Comparison of ENCODE assay signal across 8 cellular contexts in genomic region chr19:11381535-11382369, GRCh38. TPM values are rescaled to one million over a fixed set of nuclear protein-coding genes. Genes with fewer than 3 reads are reported as not detected.
DNase-seq lines count a peak whose midpoint lies in the region; ATAC-seq, FAIRE-seq and TF ChIP-seq lines count a peak whose summit lies in the region.

No MANE protein-coding gene starts in this region.

- H3K27me3 ChIP-seq in left ventricle myocardium inferior (ENCODE audit: low read depth) (peaks cover 19% of the 10 kb centered on the region), skeletal muscle satellite cell (ENCODE audit: control insufficient read depth, insufficient read depth, low read length) (peaks cover 6% of the 10 kb centered on the region)

- peak overlapping the region; percentile 99 for H3K27ac Mint-ChIP-seq in activated naive CD4-positive, alpha-beta T cell treated with anti-CD3 and anti-CD28 coated beads, Interleukin-2, amount 10 ng/mL, durations not matched to agents 7 days and 5 days

- H3K9me3 Mint-ChIP-seq in activated naive CD4-positive, alpha-beta T cell treated with anti-CD3 and anti-CD28 coated beads, Interleukin-2, amount 10 ng/mL, durations not matched to agents 7 days and 5 days: no peaks in the 10 kb centered on the region

- peak overlapping the region; percentile 70 for H3K9ac ChIP-seq in skeletal muscle satellite cell (ENCODE audit: low read depth, low read length)

- H3K27me3 Mint-ChIP-seq in activated naive CD4-positive, alpha-beta T cell treated with anti-CD3 and anti-CD28 coated beads, Interleukin-2, amount 10 ng/mL, durations not matched to agents 7 days and 5 days: peaks cover 50% of the 10 kb centered on the region

- peaks cover 11% of the 10 kb centered on the region for H3K36me3 Mint-ChIP-seq in activated naive CD4-positive, alpha-beta T cell treated with anti-CD3 and anti-CD28 coated beads, Interleukin-2, amount 10 ng/mL, durations not matched to agents 7 days and 5 days

- H3K4me3 ChIP-seq in left ventricle myocardium inferior (peak overlapping the region; percentile 73), skeletal muscle satellite cell (ENCODE audit: low read length) (peak overlapping the region; percentile 80)

- peak; percentile 44 for TF ChIP-seq CTCF in D721Med (IDR thresholded peaks at IDR 0.05; ENCODE audit: insufficient read depth, missing control alignments)
- no peak for TF ChIP-seq CTCF in left ventricle myocardium inferior (IDR thresholded peaks at IDR 0.05; ENCODE audit: borderline replicate concordance)

- intact Hi-C loops in left ventricle myocardium inferior (cut with micrococcal nuclease): no loop called here

- ATAC-seq in GM21360 (IDR thresholded peaks at IDR 0.05; ENCODE audit: unreplicated experiment): peak; percentile 48

- H3K4me2 ChIP-seq in skeletal muscle satellite cell (ENCODE audit: low read length): peak overlapping the region; percentile 98

- H3K4me1 Mint-ChIP-seq in activated naive CD4-positive, alpha-beta T cell treated with anti-CD3 and anti-CD28 coated beads, Interleukin-2, amount 10 ng/mL, durations not matched to agents 7 days and 5 days: peaks cover 51% of the 10 kb centered on the region

- H3K4me3 Mint-ChIP-seq in activated naive CD4-positive, alpha-beta T cell treated with anti-CD3 and anti-CD28 coated beads, Interleukin-2, amount 10 ng/mL, durations not matched to agents 7 days and 5 days: peak overlapping the region; percentile 81

- no peak for FAIRE-seq in D721Med (lab: Jason Lieb, UNC)

- CTCF ChIA-PET in activated naive CD4-positive, alpha-beta T cell treated with anti-CD3 and anti-CD28 coated beads, Interleukin-2, amount 10 ng/mL, durations not matched to agents 7 days and 5 days (lab: Charles Lee): interaction anchor here (0.6 to 2.9 kb wide), 32 partner anchors 9 to 206 kb away, joined by 3 to 13 read pairs (median 4); partner anchors contain the start of genes ECSIT, ODAD3 and PRKCSH

- H3K9me3 ChIP-seq in left ventricle myocardium inferior (replicated peaks): no peaks in the 10 kb centered on the region
- H3K9me3 ChIP-seq in skeletal muscle satellite cell (replicated peaks; ENCODE audit: low read length): no peaks in the 10 kb centered on the region

- peak overlapping the region; percentile 80 for H3K27ac ChIP-seq in left ventricle myocardium inferior (replicated peaks)

- H3K4me1 ChIP-seq in left ventricle myocardium inferior (peaks cover 62% of the 10 kb centered on the region), skeletal muscle satellite cell (ENCODE audit: control insufficient read depth, insufficient read depth, low read length) (peaks cover 50% of the 10 kb centered on the region)

- H3K36me3 ChIP-seq in left ventricle myocardium inferior: no peaks in the 10 kb centered on the region
- H3K36me3 ChIP-seq in skeletal muscle satellite cell (ENCODE audit: insufficient read depth, low read length): no peaks in the 10 kb centered on the region

- DNase-seq in D721Med (ENCODE audit: insufficient read length, low spot score) (peak; percentile 66), HPDE6-E6E7 (ENCODE audit: extremely low spot score) (peak; percentile 91), SIG-M5 treated with dmso at 0.1 percent for 504 hours (lab: John Stamatoyannopoulos, UW; ENCODE audit: unreplicated experiment) (peak; percentile 91), left ventricle myocardium inferior (peak; percentile 76), NCI-H2081 (lab: John Stamatoyannopoulos, UW) (no peak)
- peak; percentile 89 for DNase-seq in activated naive CD4-positive, alpha-beta T cell treated with anti-CD3 and anti-CD28 coated beads, Interleukin-2, amount 10 ng/mL, durations not matched to agents 7 days and 5 days

RNA-seq across cellular contexts. Expression of gene EPOR, which starts 2.4 kb away (rescaled TPM):
- total RNA-seq in left ventricle myocardium inferior: 6.0 TPM
- total RNA-seq in skeletal muscle satellite cell (2012; rRNA removed): 7.1 and 7.6 TPM in 2 replicates

RNA-seq across cellular contexts. Expression of gene SWSAP1, which starts 7.3 kb away (rescaled TPM):
- total RNA-seq in left ventricle myocardium inferior: 1.1 TPM
- total RNA-seq in skeletal muscle satellite cell (2012; rRNA removed): 0.87 and 1.3 TPM in 2 replicates

RNA-seq across cellular contexts. Expression of gene PLPPR2, which starts 26.5 kb away (rescaled TPM):
- total RNA-seq in left ventricle myocardium inferior: 10.6 TPM
- 6.1 and 14.9 TPM in 2 replicates for total RNA-seq in skeletal muscle satellite cell (2012; rRNA removed)

RNA-seq across cellular contexts. Expression of gene CCDC159, which starts 35.4 kb away (rescaled TPM):
- total RNA-seq in left ventricle myocardium inferior: 24.5 TPM
- total RNA-seq in skeletal muscle satellite cell (2012; rRNA removed): 2.4 and 4.3 TPM in 2 replicates

RNA-seq across cellular contexts. Expression of gene TMEM205, which starts 35.7 kb away (rescaled TPM):
- 77.8 TPM for total RNA-seq in left ventricle myocardium inferior
- total RNA-seq in skeletal muscle satellite cell (2012; rRNA removed): 74.3 and 78.3 TPM in 2 replicates

Comparison
In these comparisons a context has a peak if more than half of its experiments do, and no peak if none do; other contexts are left out.
1. DNase-seq: peak in D721Med (single experiment), HPDE6-E6E7 (single experiment), SIG-M5 treated with dmso at 0.1 percent for 504 hours (single experiment), activated naive CD4-positive, alpha-beta T cell treated with anti-CD3 and anti-CD28 coated beads, Interleukin-2, amount 10 ng/mL, durations not matched to agents 7 days and 5 days (single experiment) and left ventricle myocardium inferior (single experiment); none in NCI-H2081 (0 of 2).